25 cellular contexts compared by ENCODE assay signal in genomic region chr5:124683917-124684555, GRCh38.
DNase-seq lines count a peak whose midpoint lies in the region; ATAC-seq and TF ChIP-seq lines count a peak whose summit lies in the region.
"Had no signal": no experiment of that assay in that cellular context is flagged by ENCODE, and none has a peak within 500 bp of the region (broad histone marks: within the 10 kb centered on the region; RNA-seq: fewer than 3 reads in every experiment).

No MANE protein-coding gene starts in this region.

- peak overlapping the region; percentile 57 for H3K27ac ChIP-seq in 22Rv1
- H3K27ac ChIP-seq: BLaER1, brain microvascular endothelial cell, prostate gland, RWPE1, suprapubic skin, WERI-Rb-1 had no signal

- H3K27ac Mint-ChIP-seq in progenitor cell of endocrine pancreas, result peak overlapping the region; percentile 74
- H3K27ac Mint-ChIP-seq in mesothelial cell of epicardium, result no peak overlapping the region
- H3K27ac Mint-ChIP-seq: activated naive CD4-positive, alpha-beta T cell treated with anti-CD3 and anti-CD28 coated beads, Interleukin-2, amount 50 U/mL, for 24 hours; IgD-negative memory B cell; memory B cell; T-cell had no signal

- peaks cover 58% of the 10 kb centered on the region for H3K4me1 Mint-ChIP-seq in progenitor cell of endocrine pancreas (ENCODE audit: low read depth)
- peaks cover 41% of the 10 kb centered on the region for H3K4me1 Mint-ChIP-seq in mesothelial cell of epicardium
- H3K4me1 Mint-ChIP-seq: activated naive CD4-positive, alpha-beta T cell treated with anti-CD3 and anti-CD28 coated beads, Interleukin-2, amount 50 U/mL, for 24 hours; T-cell had no signal

- H3K4me3 Mint-ChIP-seq in progenitor cell of endocrine pancreas (ENCODE audit: low read depth) (no peak overlapping the region), mesothelial cell of epicardium (no peak overlapping the region)
- H3K4me3 Mint-ChIP-seq: activated naive CD4-positive, alpha-beta T cell treated with anti-CD3 and anti-CD28 coated beads, Interleukin-2, amount 50 U/mL, for 24 hours; IgD-negative memory B cell; memory B cell; stimulated activated naive B cell treated with anti-CD40 and anti-IgM and Interleukin-4, amounts not matched to agents 10 μg/mL and 1 μg/mL and 100 μg/mL, for 72 hours; T-cell had no signal

- H3K27me3 Mint-ChIP-seq in progenitor cell of endocrine pancreas, result no peaks in the 10 kb centered on the region
- H3K27me3 Mint-ChIP-seq in mesothelial cell of epicardium (ENCODE audit: low read depth), result no peaks in the 10 kb centered on the region
- H3K27me3 Mint-ChIP-seq: activated naive CD4-positive, alpha-beta T cell treated with anti-CD3 and anti-CD28 coated beads, Interleukin-2, amount 50 U/mL, for 24 hours; memory B cell; stimulated activated naive B cell treated with anti-CD40 and anti-IgM and Interleukin-4, amounts not matched to agents 10 μg/mL and 1 μg/mL and 100 μg/mL, for 72 hours had no signal

- no peak for TF ChIP-seq CTCF in 22Rv1 (IDR thresholded peaks at IDR 0.05)
- no peak for TF ChIP-seq CTCF in progenitor cell of endocrine pancreas (IDR thresholded peaks at IDR 0.05; ENCODE audit: unreplicated experiment)
- no peak for TF ChIP-seq CTCF in mesothelial cell of epicardium (IDR thresholded peaks at IDR 0.05; ENCODE audit: unreplicated experiment)

- ATAC-seq in left lobe of liver (peak; percentile 80), HG02763 (IDR thresholded peaks at IDR 0.05; ENCODE audit: unreplicated experiment) (no peak)
- ATAC-seq: stimulated activated naive B cell treated with anti-CD40 and anti-IgM and Interleukin-4, amounts not matched to agents 10 μg/mL and 1 μg/mL and 100 μg/mL, for 72 hours; T-cell had no signal

- peaks cover 17% of the 10 kb centered on the region for H3K36me3 Mint-ChIP-seq in progenitor cell of endocrine pancreas (ENCODE audit: insufficient read depth)
- H3K36me3 Mint-ChIP-seq in mesothelial cell of epicardium, result peaks cover 4% of the 10 kb centered on the region
- H3K36me3 Mint-ChIP-seq: activated naive CD4-positive, alpha-beta T cell treated with anti-CD3 and anti-CD28 coated beads, Interleukin-2, amount 50 U/mL, for 24 hours; T-cell had no signal

- DNase-seq in NCI-H69 (lab: John Stamatoyannopoulos, UW) (peak; percentile 36), left lobe of liver (ENCODE audit: low spot score) (no peak), progenitor cell of endocrine pancreas (ENCODE audit: low spot score, unreplicated experiment) (no peak), AG08396 (ENCODE audit: low spot score) (no peak), mesothelial cell of epicardium (ENCODE audit: low spot score in 2 of 2, unreplicated experiment in 2 of 2) (no peak), AG20443 (ENCODE audit: low spot score) (no peak)
- DNase-seq: activated CD4-positive, alpha-beta T cell treated with anti-CD3 and anti-CD28 coated beads for 48 hours; activated CD8-positive, alpha-beta memory T cell treated with anti-CD3 and anti-CD28 coated beads for 24 hours; amniotic stem cell; brain microvascular endothelial cell; DMS153; dorsolateral prefrontal cortex; NCI-H1436 treated with DMSO at 0.1 percent for 48 hours; stimulated activated naive B cell treated with anti-CD40 and anti-IgM and Interleukin-4, amounts not matched to agents 10 μg/mL and 1 μg/mL and 100 μg/mL, for 72 hours; T-cell; WERI-Rb-1 had no signal

- no peaks in the 10 kb centered on the region for H3K9me3 Mint-ChIP-seq in progenitor cell of endocrine pancreas (ENCODE audit: low read depth)
- no peaks in the 10 kb centered on the region for H3K9me3 Mint-ChIP-seq in mesothelial cell of epicardium
- H3K9me3 Mint-ChIP-seq: IgD-negative memory B cell, memory B cell, T-cell had no signal
